Comparison of ENCODE assay signal across 8 cellular contexts in genomic region chr21:44845418-44846200, GRCh38. TPM values are rescaled to one million over a fixed set of nuclear protein-coding genes. Genes with fewer than 3 reads are reported as not detected.
DNase-seq lines count a peak whose midpoint lies in the region; ATAC-seq and TF ChIP-seq lines count a peak whose summit lies in the region.

No MANE protein-coding gene starts in this region.

- H3K9ac ChIP-seq in H9 (ENCODE audit: extremely low read depth, insufficient read length, low read length) (no peak overlapping the region), neural progenitor cell (no peak overlapping the region)

- H3K27ac ChIP-seq in H9 (ENCODE audit: insufficient read length, low read depth, low read length) = no peak overlapping the region
- H3K27ac ChIP-seq in neural progenitor cell = no peak overlapping the region
- H3K27ac ChIP-seq in upper lobe of right lung = peak overlapping the region; percentile 42

- H3K27ac Mint-ChIP-seq in H9 (no peak overlapping the region), neural progenitor cell (no peak overlapping the region)
- H3K27ac Mint-ChIP-seq in activated T-cell treated with anti-CD3 and anti-CD28 coated beads, Interleukin-2, amount 50 U/mL, for 72 hours = no peak overlapping the region

- H3K18ac ChIP-seq in H9 (ENCODE audit: insufficient read length, low read depth, low read length) = no peak overlapping the region

- no peak overlapping the region for H3K4ac ChIP-seq in H9 (ENCODE audit: low read depth, low read length)

- no peak overlapping the region for H2AK5ac ChIP-seq in H9 (ENCODE audit: insufficient read length, low read length)

- H4K8ac ChIP-seq in H9 (replicated peaks; ENCODE audit: insufficient read length, low read depth, low read length) = no peak overlapping the region

- no peak overlapping the region for H4K5ac ChIP-seq in H9 (ENCODE audit: insufficient read length, low read depth, low read length)

- H3K9me3 ChIP-seq in H9 (ENCODE audit: control insufficient read depth, low read depth, low read length) (no peaks in the 10 kb centered on the region), neural progenitor cell (ENCODE audit: low read depth) (no peaks in the 10 kb centered on the region), upper lobe of right lung (no peaks in the 10 kb centered on the region)

- H3K36me3 ChIP-seq in neural progenitor cell (no peaks in the 10 kb centered on the region), upper lobe of right lung (peaks cover 22% of the 10 kb centered on the region)

- H4K20me1 ChIP-seq in H9 (ENCODE audit: control insufficient read depth, insufficient read depth, insufficient read length) (no peaks in the 10 kb centered on the region), neural progenitor cell (ENCODE audit: low read depth) (no peaks in the 10 kb centered on the region)

- H3K9me3 Mint-ChIP-seq in H9 (no peaks in the 10 kb centered on the region), neural progenitor cell (no peaks in the 10 kb centered on the region)
- H3K9me3 Mint-ChIP-seq in activated T-cell treated with anti-CD3 and anti-CD28 coated beads, Interleukin-2, amount 50 U/mL, for 72 hours = no peaks in the 10 kb centered on the region

- intact Hi-C loops in upper lobe of right lung (cut with DNase I) = no loop called here

- peaks cover 25% of the 10 kb centered on the region for H3F3A ChIP-seq in neural progenitor cell (ENCODE audit: low read depth)

- H3K36me3 Mint-ChIP-seq in H9 (ENCODE audit: insufficient read depth in 1 of 3, low read depth in 3 of 3) (peaks cover 8 to 22% (median 21%) of the 10 kb centered on the region in 3 experiments; a peak in 6 of 7 replicates), neural progenitor cell (peaks cover 5% of the 10 kb centered on the region)
- H3K36me3 Mint-ChIP-seq in activated T-cell treated with anti-CD3 and anti-CD28 coated beads, Interleukin-2, amount 50 U/mL, for 72 hours (ENCODE audit: insufficient read depth in 2 of 2) = no peaks in the 10 kb centered on the region

- peak; percentile 86 to 89 for ATAC-seq in activated T-cell treated with anti-CD3 and anti-CD28 coated beads, Interleukin-2, amount 50 U/mL, for 72 hours (replicated peaks in 1 of 2)
- peak; percentile 82 for ATAC-seq in upper lobe of right lung
- ATAC-seq in GM18909 (IDR thresholded peaks at IDR 0.05; ENCODE audit: poor library complexity, unreplicated experiment) = no peak

- H3K27me3 Mint-ChIP-seq in H9 (ENCODE audit: low read depth) (peaks cover 3% of the 10 kb centered on the region; the same call in 1 of the 2 replicates), neural progenitor cell (ENCODE audit: insufficient read depth, low read depth) (peaks cover 10% of the 10 kb centered on the region)
- no peaks in the 10 kb centered on the region for H3K27me3 Mint-ChIP-seq in activated T-cell treated with anti-CD3 and anti-CD28 coated beads, Interleukin-2, amount 50 U/mL, for 72 hours (ENCODE audit: low read depth)

- H3K4me1 Mint-ChIP-seq in H9 (peaks cover 13 to 21% of the 10 kb centered on the region in 2 experiments), neural progenitor cell (peaks cover 13% of the 10 kb centered on the region)
- H3K4me1 Mint-ChIP-seq in activated T-cell treated with anti-CD3 and anti-CD28 coated beads, Interleukin-2, amount 50 U/mL, for 72 hours (ENCODE audit: low read depth) = peaks cover 9% of the 10 kb centered on the region

- DNase-seq in CMK (ENCODE audit: low read depth) (peak; percentile 97), H9 (peak; percentile 91), NOMO-1 treated with DMSO at 0.1 percent for 48 hours (lab: John Stamatoyannopoulos, UW; ENCODE audit: unreplicated experiment) (peak; percentile 73), fibroblast of villous mesenchyme (ENCODE audit: low read depth) (peak; percentile 82), neural progenitor cell (ENCODE audit: low spot score) (peak; percentile 88), upper lobe of right lung (peak; percentile 84)
- peak; percentile 69 to 71 for DNase-seq in activated T-cell treated with anti-CD3 and anti-CD28 coated beads, Interleukin-2, amount 50 U/mL, for 72 hours

- H2BK5ac ChIP-seq in H9 (ENCODE audit: insufficient read length, low read length) = no peak overlapping the region

- peak overlapping the region; percentile 8 for H3K4me2 ChIP-seq in H9 (ENCODE audit: insufficient read depth, insufficient read length, low read length)
- peak overlapping the region; percentile 71 for H3K4me2 ChIP-seq in neural progenitor cell

- H3K14ac ChIP-seq in H9 (ENCODE audit: insufficient read depth, low read length) = no peak overlapping the region

- no peaks in the 10 kb centered on the region for H3K79me2 ChIP-seq in H9 (ENCODE audit: insufficient read depth, low read length)
- H3K79me2 ChIP-seq in neural progenitor cell (ENCODE audit: low read depth) = no peaks in the 10 kb centered on the region

- TF ChIP-seq CTCF in H9 (conservative IDR thresholded peaks at IDR 0.05) (peak; percentile 66), fibroblast of villous mesenchyme (IDR thresholded peaks at IDR 0.05; ENCODE audit: insufficient read depth, low read depth, low read length) (peak; percentile 49), neural progenitor cell (IDR thresholded peaks at IDR 0.05) (peak; percentile 52), upper lobe of right lung (IDR thresholded peaks at IDR 0.05) (peak; percentile 48)

- no peak overlapping the region for H2BK20ac ChIP-seq in H9 (ENCODE audit: low read depth, low read length, poor library complexity, severe bottlenecking)

- 0 out of 2 replicates have a peak, but pooled peaks cover 2% of the 10 kb centered on the region for H3K4me1 ChIP-seq in H9 (ENCODE audit: insufficient read depth, low read length)
- H3K4me1 ChIP-seq in neural progenitor cell = peaks cover 6% of the 10 kb centered on the region
- H3K4me1 ChIP-seq in upper lobe of right lung = peaks cover 19% of the 10 kb centered on the region

- H3K56ac ChIP-seq in H9 (ENCODE audit: insufficient read length, low read depth, low read length) = no peak overlapping the region

- no peak overlapping the region for H3K23ac ChIP-seq in H9 (ENCODE audit: insufficient read length, low read depth, low read length)

- H3K79me1 ChIP-seq in H9 (ENCODE audit: insufficient read depth, low read depth, low read length, poor library complexity, severe bottlenecking) = no peaks in the 10 kb centered on the region

- H2BK15ac ChIP-seq in H9 (ENCODE audit: low read depth, low read length) = no peak overlapping the region

- H3K27me3 ChIP-seq in H9 (ENCODE audit: insufficient read depth, low read length) = no peaks in the 10 kb centered on the region
- no peaks in the 10 kb centered on the region for H3K27me3 ChIP-seq in neural progenitor cell
- no peaks in the 10 kb centered on the region for H3K27me3 ChIP-seq in upper lobe of right lung

- peak overlapping the region; percentile 51 for H3K4me3 ChIP-seq in fibroblast of villous mesenchyme (ENCODE audit: low read depth, low read length)
- H3K4me3 ChIP-seq in neural progenitor cell = peak overlapping the region; percentile 33
- H3K4me3 ChIP-seq in upper lobe of right lung = peak overlapping the region; percentile 31

- H3T11ph ChIP-seq in H9 (ENCODE audit: low read length) = no peak overlapping the region

- H3K23me2 ChIP-seq in H9 (ENCODE audit: insufficient read length, low read depth, low read length, poor library complexity, severe bottlenecking) = no peaks in the 10 kb centered on the region

- H2BK120ac ChIP-seq in H9 (ENCODE audit: low read depth, low read length, poor library complexity, severe bottlenecking) = no peak overlapping the region

- peak overlapping the region; percentile 54 to 67 for H3K4me3 Mint-ChIP-seq in H9
- H3K4me3 Mint-ChIP-seq in activated T-cell treated with anti-CD3 and anti-CD28 coated beads, Interleukin-2, amount 50 U/mL, for 72 hours = peak overlapping the region; percentile 76 to 85
- H3K4me3 Mint-ChIP-seq in neural progenitor cell = no peak overlapping the region

- H2BK12ac ChIP-seq in H9 (ENCODE audit: insufficient read length, low read depth, low read length) = no peak overlapping the region

- H4K91ac ChIP-seq in H9 (ENCODE audit: insufficient read length, low read depth, low read length) = no peak overlapping the region

- H2AFZ ChIP-seq in H9 (ENCODE audit: low read length) (no peak overlapping the region), neural progenitor cell (replicated peaks) (peak overlapping the region; percentile 70)

- no CpG with 5 or more reads among the region's 34 CpGs for WGBS in H9 (ENCODE audit: extremely low coverage, insufficient read length, low lambda C conversion rate)

RNA-seq across cellular contexts. Expression of gene SUMO3, which starts 27.7 kb away (rescaled TPM):
- total RNA-seq in H9 (2021) (82.9 and 85.7 TPM in 2 replicates), fibroblast of villous mesenchyme (81.5 and 102 TPM in 2 replicates), neural progenitor cell (ENCODE audit: low replicate concordance) (117 and 135 TPM in 2 replicates), upper lobe of right lung (85.0 TPM)
- 10 to 100 TPM; 60.1 to 67.8 TPM for total RNA-seq in activated T-cell treated with anti-CD3 and anti-CD28 coated beads, Interleukin-2, amount 50 U/mL, for 72 hours

RNA-seq across cellular contexts. Expression of gene PTTG1IP, which starts 27.9 kb away (rescaled TPM):
- total RNA-seq in H9 (2021) (107 and 112 TPM in 2 replicates), fibroblast of villous mesenchyme (201 and 245 TPM in 2 replicates), neural progenitor cell (ENCODE audit: low replicate concordance) (162 and 192 TPM in 2 replicates), upper lobe of right lung (244 TPM)
- total RNA-seq in activated T-cell treated with anti-CD3 and anti-CD28 coated beads, Interleukin-2, amount 50 U/mL, for 72 hours = 10 to 100 TPM; 63.9 to 70.5 TPM

RNA-seq across cellular contexts. Expression of gene UBE2G2, which starts 44.0 kb away (rescaled TPM):
- total RNA-seq in H9 (2021) (106 and 121 TPM in 2 replicates), fibroblast of villous mesenchyme (86.7 and 88.5 TPM in 2 replicates), neural progenitor cell (ENCODE audit: low replicate concordance) (76.7 and 83.1 TPM in 2 replicates), upper lobe of right lung (78.8 TPM)
- total RNA-seq in activated T-cell treated with anti-CD3 and anti-CD28 coated beads, Interleukin-2, amount 50 U/mL, for 72 hours = 10 to 100 TPM; 85.2 to 95.6 TPM
